Comparison of ENCODE assay signal across 1 cellular context in genomic region chr10:33273295-33274002, GRCh38.
A peak's percentile ranks its signal among the peaks of the same experiment; 100 is the strongest.
TF ChIP-seq lines count a peak whose summit lies in the region.

No MANE protein-coding gene starts in this region.

TF ChIP-seq in SK-N-SH, 30 proteins besides CTCF, POLR2A, EP300 and RAD21 (continued from another document):
- TF ChIP-seq, protein P1, sequence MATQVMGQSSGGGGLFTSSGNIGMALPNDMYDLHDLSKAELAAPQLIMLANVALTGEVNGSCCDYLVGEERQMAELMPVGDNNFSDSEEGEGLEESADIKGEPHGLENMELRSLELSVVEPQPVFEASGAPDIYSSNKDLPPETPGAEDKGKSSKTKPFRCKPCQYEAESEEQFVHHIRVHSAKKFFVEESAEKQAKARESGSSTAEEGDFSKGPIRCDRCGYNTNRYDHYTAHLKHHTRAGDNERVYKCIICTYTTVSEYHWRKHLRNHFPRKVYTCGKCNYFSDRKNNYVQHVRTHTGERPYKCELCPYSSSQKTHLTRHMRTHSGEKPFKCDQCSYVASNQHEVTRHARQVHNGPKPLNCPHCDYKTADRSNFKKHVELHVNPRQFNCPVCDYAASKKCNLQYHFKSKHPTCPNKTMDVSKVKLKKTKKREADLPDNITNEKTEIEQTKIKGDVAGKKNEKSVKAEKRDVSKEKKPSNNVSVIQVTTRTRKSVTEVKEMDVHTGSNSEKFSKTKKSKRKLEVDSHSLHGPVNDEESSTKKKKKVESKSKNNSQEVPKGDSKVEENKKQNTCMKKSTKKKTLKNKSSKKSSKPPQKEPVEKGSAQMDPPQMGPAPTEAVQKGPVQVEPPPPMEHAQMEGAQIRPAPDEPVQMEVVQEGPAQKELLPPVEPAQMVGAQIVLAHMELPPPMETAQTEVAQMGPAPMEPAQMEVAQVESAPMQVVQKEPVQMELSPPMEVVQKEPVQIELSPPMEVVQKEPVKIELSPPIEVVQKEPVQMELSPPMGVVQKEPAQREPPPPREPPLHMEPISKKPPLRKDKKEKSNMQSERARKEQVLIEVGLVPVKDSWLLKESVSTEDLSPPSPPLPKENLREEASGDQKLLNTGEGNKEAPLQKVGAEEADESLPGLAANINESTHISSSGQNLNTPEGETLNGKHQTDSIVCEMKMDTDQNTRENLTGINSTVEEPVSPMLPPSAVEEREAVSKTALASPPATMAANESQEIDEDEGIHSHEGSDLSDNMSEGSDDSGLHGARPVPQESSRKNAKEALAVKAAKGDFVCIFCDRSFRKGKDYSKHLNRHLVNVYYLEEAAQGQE (IDR thresholded peaks at IDR 0.05; ENCODE audit: low read depth, low read length), result peak; percentile 21; the same call in 1 of the 2 replicates
- peak; percentile 18; the same call in 1 of the 2 replicates for TF ChIP-seq SMC3 (IDR thresholded peaks at IDR 0.05; ENCODE audit: low read depth, low read length)
- TF ChIP-seq NFIC (IDR thresholded peaks at IDR 0.05; ENCODE audit: borderline replicate concordance), result peak; percentile 98
- TF ChIP-seq, protein P2, sequence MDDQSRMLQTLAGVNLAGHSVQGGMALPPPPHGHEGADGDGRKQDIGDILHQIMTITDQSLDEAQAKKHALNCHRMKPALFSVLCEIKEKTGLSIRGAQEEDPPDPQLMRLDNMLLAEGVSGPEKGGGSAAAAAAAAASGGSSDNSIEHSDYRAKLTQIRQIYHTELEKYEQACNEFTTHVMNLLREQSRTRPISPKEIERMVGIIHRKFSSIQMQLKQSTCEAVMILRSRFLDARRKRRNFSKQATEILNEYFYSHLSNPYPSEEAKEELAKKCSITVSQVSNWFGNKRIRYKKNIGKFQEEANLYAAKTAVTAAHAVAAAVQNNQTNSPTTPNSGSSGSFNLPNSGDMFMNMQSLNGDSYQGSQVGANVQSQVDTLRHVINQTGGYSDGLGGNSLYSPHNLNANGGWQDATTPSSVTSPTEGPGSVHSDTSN (IDR thresholded peaks at IDR 0.05), result peak; percentile 80
- TF ChIP-seq GABPA (IDR thresholded peaks at IDR 0.05; ENCODE audit: low read depth), result no peak
- peak; percentile 74 for TF ChIP-seq RFX5 (IDR thresholded peaks at IDR 0.05; ENCODE audit: low read length)
- no peak for TF ChIP-seq ELF1 (IDR thresholded peaks at IDR 0.05)
- TF ChIP-seq, protein P3, sequence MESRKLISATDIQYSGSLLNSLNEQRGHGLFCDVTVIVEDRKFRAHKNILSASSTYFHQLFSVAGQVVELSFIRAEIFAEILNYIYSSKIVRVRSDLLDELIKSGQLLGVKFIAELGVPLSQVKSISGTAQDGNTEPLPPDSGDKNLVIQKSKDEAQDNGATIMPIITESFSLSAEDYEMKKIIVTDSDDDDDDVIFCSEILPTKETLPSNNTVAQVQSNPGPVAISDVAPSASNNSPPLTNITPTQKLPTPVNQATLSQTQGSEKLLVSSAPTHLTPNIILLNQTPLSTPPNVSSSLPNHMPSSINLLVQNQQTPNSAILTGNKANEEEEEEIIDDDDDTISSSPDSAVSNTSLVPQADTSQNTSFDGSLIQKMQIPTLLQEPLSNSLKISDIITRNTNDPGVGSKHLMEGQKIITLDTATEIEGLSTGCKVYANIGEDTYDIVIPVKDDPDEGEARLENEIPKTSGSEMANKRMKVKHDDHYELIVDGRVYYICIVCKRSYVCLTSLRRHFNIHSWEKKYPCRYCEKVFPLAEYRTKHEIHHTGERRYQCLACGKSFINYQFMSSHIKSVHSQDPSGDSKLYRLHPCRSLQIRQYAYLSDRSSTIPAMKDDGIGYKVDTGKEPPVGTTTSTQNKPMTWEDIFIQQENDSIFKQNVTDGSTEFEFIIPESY (IDR thresholded peaks at IDR 0.05; ENCODE audit: borderline replicate concordance, low read depth), result peak; percentile 29; the same call in 1 of the 2 replicates
- no peak for TF ChIP-seq NRF1 (IDR thresholded peaks at IDR 0.05; ENCODE audit: low read depth, low read length)
- TF ChIP-seq POLR2AphosphoS5 (IDR thresholded peaks at IDR 0.05; ENCODE audit: low read depth, low read length), result no peak; the same call in 1 of the 2 replicates
- TF ChIP-seq IRF3 (IDR thresholded peaks at IDR 0.05; ENCODE audit: low read depth, low read length), result no peak
- TF ChIP-seq YY1 (IDR thresholded peaks at IDR 0.05; ENCODE audit: low read depth), result no peak
